ENCODE assay signal across 21 cellular contexts in genomic region chr7:84865560-84865959, GRCh38.
"Had no signal": no experiment of that assay in that cellular context is flagged by ENCODE, and none has a peak within 500 bp of the region (broad histone marks: within the 10 kb centered on the region; RNA-seq: fewer than 3 reads in every experiment).

No MANE protein-coding gene starts in this region.

- H3K9me3 ChIP-seq: gastrocnemius medialis, prostate gland, right atrium auricular region, sigmoid colon, testis, tibial artery had no signal

- ATAC-seq: effector memory CD8-positive, alpha-beta T cell; gastrocnemius medialis; left lobe of liver; naive thymus-derived CD8-positive, alpha-beta T cell; stimulated activated memory B cell treated with anti-CD40 and anti-IgM and Interleukin-4, amounts not matched to agents 10 μg/mL and 1 μg/mL and 100 μg/mL, for 72 hours; stimulated activated naive CD8-positive, alpha-beta T cell treated with anti-CD3 and anti-CD28 coated beads, Interleukin-15, Interleukin-2, amounts not matched to agents 100 U/mL and 50 U/mL, for 24 hours had no signal

- H3K9ac ChIP-seq: parathyroid adenoma had no signal

- DNase-seq: cerebellar nuclear complex; cortex of kidney; effector memory CD8-positive, alpha-beta T cell; gastrocnemius medialis; head of caudate nucleus; immature natural killer cell; islet precursor cell; naive thymus-derived CD8-positive, alpha-beta T cell; sigmoid colon; stimulated activated CD4-positive, alpha-beta T cell treated with anti-CD3 and anti-CD28 coated beads, Interleukin-2, amount 100 ng/mL, for 24 hours; stimulated activated CD4-positive, alpha-beta T cell treated with anti-CD3 and anti-CD28 coated beads, Interleukin-4, amount 100 ng/mL, for 4 hours; stimulated activated naive CD8-positive, alpha-beta T cell treated with anti-CD3 and anti-CD28 coated beads, Interleukin-15, Interleukin-2, amounts not matched to agents 100 U/mL and 50 U/mL, for 24 hours; substantia nigra; testis; tibial artery had no signal

- H3K79me2 ChIP-seq: parathyroid adenoma had no signal

- H3K27me3 ChIP-seq: gastrocnemius medialis, right atrium auricular region, sigmoid colon, testis, tibial artery had no signal

- H3K4me1 Mint-ChIP-seq: immature natural killer cell; naive thymus-derived CD8-positive, alpha-beta T cell; stimulated activated memory B cell treated with anti-CD40 and anti-IgM and Interleukin-4, amounts not matched to agents 10 μg/mL and 1 μg/mL and 100 μg/mL, for 72 hours had no signal

- H3K4me3 ChIP-seq: gastrocnemius medialis, prostate gland, right atrium auricular region, sigmoid colon, testis, tibial artery had no signal

- H3K27ac Mint-ChIP-seq: effector memory CD8-positive, alpha-beta T cell; immature natural killer cell; naive thymus-derived CD8-positive, alpha-beta T cell; stimulated activated memory B cell treated with anti-CD40 and anti-IgM and Interleukin-4, amounts not matched to agents 10 μg/mL and 1 μg/mL and 100 μg/mL, for 72 hours; type B pancreatic cell had no signal

- H3K4me3 Mint-ChIP-seq: effector memory CD8-positive, alpha-beta T cell; immature natural killer cell; naive thymus-derived CD8-positive, alpha-beta T cell; stimulated activated memory B cell treated with anti-CD40 and anti-IgM and Interleukin-4, amounts not matched to agents 10 μg/mL and 1 μg/mL and 100 μg/mL, for 72 hours; type B pancreatic cell had no signal

- H3K36me3 Mint-ChIP-seq: naive thymus-derived CD8-positive, alpha-beta T cell; stimulated activated memory B cell treated with anti-CD40 and anti-IgM and Interleukin-4, amounts not matched to agents 10 μg/mL and 1 μg/mL and 100 μg/mL, for 72 hours; type B pancreatic cell had no signal

- H3K27ac ChIP-seq: gastrocnemius medialis, parathyroid adenoma, prostate gland, right atrium auricular region, sigmoid colon, testis, tibial artery had no signal

- H3K4me1 ChIP-seq: gastrocnemius medialis, parathyroid adenoma, prostate gland, right atrium auricular region, sigmoid colon, testis, tibial artery had no signal

- H3K36me3 ChIP-seq: gastrocnemius medialis, prostate gland, right atrium auricular region, sigmoid colon, tibial artery had no signal

- H3K9me3 Mint-ChIP-seq: stimulated activated memory B cell treated with anti-CD40 and anti-IgM and Interleukin-4, amounts not matched to agents 10 μg/mL and 1 μg/mL and 100 μg/mL, for 72 hours had no signal

- H3K27me3 Mint-ChIP-seq: effector memory CD8-positive, alpha-beta T cell; naive thymus-derived CD8-positive, alpha-beta T cell; stimulated activated memory B cell treated with anti-CD40 and anti-IgM and Interleukin-4, amounts not matched to agents 10 μg/mL and 1 μg/mL and 100 μg/mL, for 72 hours; type B pancreatic cell had no signal

- H2AFZ ChIP-seq: parathyroid adenoma had no signal
